ENCODE assay signal across 8 cellular contexts in genomic region chr7:118183254-118183585, GRCh38. TPM values are rescaled to one million over a fixed set of nuclear protein-coding genes. Genes with fewer than 3 reads are reported as not detected.
A peak's percentile ranks its signal among the peaks of the same experiment; 100 is the strongest.
DNase-seq lines count a peak whose midpoint lies in the region; ATAC-seq, FAIRE-seq and TF ChIP-seq lines count a peak whose summit lies in the region.

No MANE protein-coding gene starts in this region.

- ATAC-seq in activated CD8-positive, alpha-beta memory T cell treated with anti-CD3 and anti-CD28 coated beads, Interleukin-2, amount 10 ng/mL, durations not matched to agents 7 days and 5 days: no peak
- ATAC-seq in natural killer cell treated with Interleukin-12 subunit alpha and Interleukin-12 subunit beta and Interleukin-15 and Interleukin-18, amount 100 ng/mL, for 72 hours: no peak

- H3K9me3 Mint-ChIP-seq in activated CD8-positive, alpha-beta memory T cell treated with anti-CD3 and anti-CD28 coated beads, Interleukin-2, amount 10 ng/mL, durations not matched to agents 7 days and 5 days (ENCODE audit: low read depth): no peaks in the 10 kb centered on the region
- H3K9me3 Mint-ChIP-seq in natural killer cell treated with Interleukin-12 subunit alpha and Interleukin-12 subunit beta and Interleukin-15 and Interleukin-18, amount 100 ng/mL, for 72 hours: peaks cover 3% of the 10 kb centered on the region

- peaks cover 39% of the 10 kb centered on the region for H3K4me1 Mint-ChIP-seq in activated CD8-positive, alpha-beta memory T cell treated with anti-CD3 and anti-CD28 coated beads, Interleukin-2, amount 10 ng/mL, durations not matched to agents 7 days and 5 days
- H3K4me1 Mint-ChIP-seq in natural killer cell treated with Interleukin-12 subunit alpha and Interleukin-12 subunit beta and Interleukin-15 and Interleukin-18, amount 100 ng/mL, for 72 hours (ENCODE audit: low read depth in 2 of 2): peaks cover 30 to 44% of the 10 kb centered on the region in 2 donors

- WGBS in ectodermal cell, 2 experiments: 34 to 43% methylated on average over 7 of the region's 7 CpGs

- H3K27ac Mint-ChIP-seq in activated CD8-positive, alpha-beta memory T cell treated with anti-CD3 and anti-CD28 coated beads, Interleukin-2, amount 10 ng/mL, durations not matched to agents 7 days and 5 days: peak overlapping the region; percentile 99
- H3K27ac Mint-ChIP-seq in natural killer cell treated with Interleukin-12 subunit alpha and Interleukin-12 subunit beta and Interleukin-15 and Interleukin-18, amount 100 ng/mL, for 72 hours: peak overlapping the region; percentile 96 to 97

- H3K4me3 Mint-ChIP-seq in activated CD8-positive, alpha-beta memory T cell treated with anti-CD3 and anti-CD28 coated beads, Interleukin-2, amount 10 ng/mL, durations not matched to agents 7 days and 5 days: peak overlapping the region; percentile 96
- H3K4me3 Mint-ChIP-seq in natural killer cell treated with Interleukin-12 subunit alpha and Interleukin-12 subunit beta and Interleukin-15 and Interleukin-18, amount 100 ng/mL, for 72 hours: peak overlapping the region; percentile 97

- H3K27me3 Mint-ChIP-seq in activated CD8-positive, alpha-beta memory T cell treated with anti-CD3 and anti-CD28 coated beads, Interleukin-2, amount 10 ng/mL, durations not matched to agents 7 days and 5 days: no peaks in the 10 kb centered on the region
- H3K27me3 Mint-ChIP-seq in natural killer cell treated with Interleukin-12 subunit alpha and Interleukin-12 subunit beta and Interleukin-15 and Interleukin-18, amount 100 ng/mL, for 72 hours: no peaks in the 10 kb centered on the region

- H3K4me1 ChIP-seq in ectodermal cell (ENCODE audit: control insufficient read depth, insufficient read depth, low read length): no peaks in the 10 kb centered on the region

- TF ChIP-seq POLR2A in H54 (IDR thresholded peaks at IDR 0.05; ENCODE audit: low read depth, low read length): no peak

- no peak for DNase-seq in activated CD8-positive, alpha-beta memory T cell treated with anti-CD3 and anti-CD28 coated beads, Interleukin-2, amount 10 ng/mL, durations not matched to agents 7 days and 5 days
- DNase-seq in activated CD8-positive, alpha-beta memory T cell treated with anti-CD3 and anti-CD28 coated beads, Interleukin-2, amount 50 U/mL, for 48 hours: no peak
- DNase-seq in OCI-M1 (lab: John Stamatoyannopoulos, UW): peak; percentile 39
- no peak for DNase-seq in natural killer cell treated with Interleukin-12 subunit alpha and Interleukin-12 subunit beta and Interleukin-15 and Interleukin-18, amount 100 ng/mL, for 72 hours (ENCODE audit: low spot score)
- no peak for DNase-seq in H54 (ENCODE audit: insufficient read length, low spot score)
- DNase-seq in foreskin melanocyte: no peak
- no peak for DNase-seq in GM13977 (ENCODE audit: low spot score)

- CTCF ChIA-PET in activated CD8-positive, alpha-beta memory T cell treated with anti-CD3 and anti-CD28 coated beads, Interleukin-2, amount 10 ng/mL, durations not matched to agents 7 days and 5 days (lab: Charles Lee): no interaction called here

- peaks cover 29% of the 10 kb centered on the region for H3K36me3 Mint-ChIP-seq in activated CD8-positive, alpha-beta memory T cell treated with anti-CD3 and anti-CD28 coated beads, Interleukin-2, amount 10 ng/mL, durations not matched to agents 7 days and 5 days
- H3K36me3 Mint-ChIP-seq in natural killer cell treated with Interleukin-12 subunit alpha and Interleukin-12 subunit beta and Interleukin-15 and Interleukin-18, amount 100 ng/mL, for 72 hours: peaks cover 31% of the 10 kb centered on the region

- FAIRE-seq in H54 (lab: Jason Lieb, UNC): no peak

- peaks cover 7% of the 10 kb centered on the region for H3K36me3 ChIP-seq in ectodermal cell (ENCODE audit: control insufficient read depth, insufficient read depth, low read length)

- H3K27ac ChIP-seq in ectodermal cell (ENCODE audit: insufficient read depth, low read depth, low read length, poor library complexity, severe bottlenecking): peak overlapping the region; percentile 67

- peak overlapping the region; percentile 85 for H3K4me3 ChIP-seq in ectodermal cell (ENCODE audit: insufficient read depth, low read depth, low read length)

- no peaks in the 10 kb centered on the region for H3K27me3 ChIP-seq in ectodermal cell (ENCODE audit: control insufficient read depth, insufficient read depth, low read length, poor library complexity, severe bottlenecking)

- no peaks in the 10 kb centered on the region for H3K9me3 ChIP-seq in ectodermal cell (ENCODE audit: control insufficient read depth, low read length)

- TF ChIP-seq CTCF in GM13977 (IDR thresholded peaks at IDR 0.05; ENCODE audit: extremely low read depth, insufficient read depth, missing control alignments): no peak

- in situ Hi-C loops in GM13977 (cut with MboI; ENCODE audit: low pct_unique_long_range_greater_than_20kb, low sequenced_read_pairs, unreplicated experiment): no loop called here

RNA-seq across cellular contexts. Expression of gene LSM8, which starts 0.7 kb away (rescaled TPM):
- 10 to 100 TPM; 49.7 to 49.8 TPM for total RNA-seq in activated CD8-positive, alpha-beta memory T cell treated with anti-CD3 and anti-CD28 coated beads, Interleukin-2, amount 10 ng/mL, durations not matched to agents 7 days and 5 days
- 60.1 TPM for polyA plus RNA-seq in ectodermal cell (2013, experiment 1 of 4)
- polyA plus RNA-seq in ectodermal cell (2013, experiment 2 of 4): 60.5 TPM
- 44.6 TPM for polyA plus RNA-seq in ectodermal cell (2013, experiment 3 of 4)
- polyA plus RNA-seq in ectodermal cell (2013, experiment 4 of 4): 49.8 TPM
- total RNA-seq in natural killer cell treated with Interleukin-12 subunit alpha and Interleukin-12 subunit beta and Interleukin-15 and Interleukin-18, amount 100 ng/mL, for 72 hours: 10 to 100 TPM; 37.3 to 48.0 TPM

RNA-seq across cellular contexts. Expression of gene ANKRD7, which starts 41.3 kb away (rescaled TPM):
- total RNA-seq in activated CD8-positive, alpha-beta memory T cell treated with anti-CD3 and anti-CD28 coated beads, Interleukin-2, amount 10 ng/mL, durations not matched to agents 7 days and 5 days: 1 to 10 TPM in 1 of 2 experiments, under 1 TPM in 1; 0.59 to 1.2 TPM
- not detected for polyA plus RNA-seq in ectodermal cell (2013, experiment 1 of 4)
- not detected for polyA plus RNA-seq in ectodermal cell (2013, experiment 2 of 4)
- not detected for polyA plus RNA-seq in ectodermal cell (2013, experiment 3 of 4)
- not detected for polyA plus RNA-seq in ectodermal cell (2013, experiment 4 of 4)
- total RNA-seq in natural killer cell treated with Interleukin-12 subunit alpha and Interleukin-12 subunit beta and Interleukin-15 and Interleukin-18, amount 100 ng/mL, for 72 hours: not detected
